8 cellular contexts compared by ENCODE assay signal in the genomic region with DNA sequence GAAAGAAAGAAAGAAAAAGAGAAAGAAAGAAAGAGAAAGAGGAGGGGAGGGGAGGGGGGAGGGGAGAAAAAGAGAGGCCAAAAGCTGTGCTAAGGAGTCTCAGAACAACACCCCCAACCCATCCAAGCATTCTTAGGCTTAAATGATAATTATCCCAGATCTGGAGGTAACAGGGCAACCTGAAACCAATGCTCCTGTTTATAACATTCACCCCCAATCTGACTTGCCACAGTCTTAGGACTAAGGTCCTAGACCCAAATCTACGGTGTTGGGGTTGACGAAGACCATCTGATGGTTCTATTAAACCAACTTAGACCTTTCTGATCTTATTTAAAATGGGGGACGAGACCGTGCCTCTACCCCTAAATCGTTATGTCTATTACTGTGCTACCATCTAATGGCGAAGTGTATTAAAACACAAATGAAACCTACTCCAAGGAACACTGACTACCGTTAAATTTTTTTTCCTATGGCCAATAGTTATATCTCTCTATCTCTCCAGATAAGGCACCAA.
DNase-seq lines count a peak whose midpoint lies in the region; ATAC-seq, FAIRE-seq and TF ChIP-seq lines count a peak whose summit lies in the region.

No MANE protein-coding gene starts in this region.

- H3K27ac Mint-ChIP-seq in activated T-cell treated with anti-CD3 and anti-CD28 coated beads, Interleukin-2, amount 50 U/mL, for 72 hours = no peak overlapping the region

- H3K36me3 ChIP-seq in bronchial epithelial cell (ENCODE audit: control insufficient read depth, insufficient read depth, low read length) (no peaks in the 10 kb centered on the region), liver (ENCODE audit: control insufficient read depth in 4 of 4, insufficient read depth in 3 of 4, low read depth in 1 of 4, low read length in 3 of 4) (no peaks in the 10 kb centered on the region), upper lobe of right lung (no peaks in the 10 kb centered on the region)

- WGBS in liver = 6% methylated on average over 7 of the region's 7 CpGs

- no peaks in the 10 kb centered on the region for H3K27me3 ChIP-seq in bronchial epithelial cell (ENCODE audit: control insufficient read depth, insufficient read depth, low read length)
- H3K27me3 ChIP-seq in liver (ENCODE audit: control insufficient read depth in 4 of 4, insufficient read depth in 4 of 4, low read length in 3 of 4) = peaks cover 0 to 4% (median 0%) of the 10 kb centered on the region in 4 donors
- no peaks in the 10 kb centered on the region for H3K27me3 ChIP-seq in upper lobe of right lung

- intact Hi-C loops in upper lobe of right lung (cut with DNase I) = no loop called here

- H3K9ac ChIP-seq in liver (ENCODE audit: low read depth in 1 of 2, low read length in 2 of 2) = peak overlapping the region; percentile 26 to 33

- DNase-seq in activated T-cell treated with anti-CD3 and anti-CD28 coated beads, Interleukin-2, amount 50 U/mL, for 72 hours = no peak
- DNase-seq in activated T-cell treated with anti-CD3 and anti-CD28 coated beads, Interleukin-2, amount 50 U/mL, for 1 hour = no peak
- DNase-seq in NCI-H345 treated with DMSO at 0.1 percent for 48 hours (lab: John Stamatoyannopoulos, UW; ENCODE audit: unreplicated experiment) = peak; percentile 9
- peak; percentile 48 for DNase-seq in bronchial epithelial cell (ENCODE audit: low read depth)
- no peak for DNase-seq in upper lobe of right lung

- H3K27ac ChIP-seq in liver (ENCODE audit: low read depth in 1 of 2, low read length in 2 of 2) (no peak overlapping the region), upper lobe of right lung (no peak overlapping the region)

- H3K4me3 Mint-ChIP-seq in activated T-cell treated with anti-CD3 and anti-CD28 coated beads, Interleukin-2, amount 50 U/mL, for 72 hours = peak overlapping the region in 1 of 2 donors; percentile 56

- H3K9me3 ChIP-seq in liver (ENCODE audit: control insufficient read depth in 4 of 4, low read length in 3 of 4) (no peaks in the 10 kb centered on the region), upper lobe of right lung (no peaks in the 10 kb centered on the region)

- H3K4me1 Mint-ChIP-seq in activated T-cell treated with anti-CD3 and anti-CD28 coated beads, Interleukin-2, amount 50 U/mL, for 72 hours (ENCODE audit: low read depth) = no peaks in the 10 kb centered on the region

- H3K4me3 ChIP-seq in bronchial epithelial cell (ENCODE audit: low read depth, low read length) = peak overlapping the region; percentile 28
- H3K4me3 ChIP-seq in liver (ENCODE audit: low read depth in 1 of 3, low read length in 3 of 3) = peak overlapping the region in 2 of 3 donors; percentile 14 to 71
- H3K4me3 ChIP-seq in upper lobe of right lung = peak overlapping the region; percentile 39

- TF ChIP-seq CTCF in bronchial epithelial cell (IDR thresholded peaks at IDR 0.05; ENCODE audit: insufficient read depth, low read length, severe bottlenecking) (peak; percentile 24), liver (IDR thresholded peaks at IDR 0.05; ENCODE audit: low read depth, low read length, missing input control) (peak; percentile 45), upper lobe of right lung (IDR thresholded peaks at IDR 0.05) (peak; percentile 46)

- no peak for FAIRE-seq in bronchial epithelial cell (lab: Jason Lieb, UNC)

- TF ChIP-seq RAD21 in liver (IDR thresholded peaks at IDR 0.05) = peak; percentile 91 to 92

- peaks cover 32% of the 10 kb centered on the region for H3K27me3 Mint-ChIP-seq in activated T-cell treated with anti-CD3 and anti-CD28 coated beads, Interleukin-2, amount 50 U/mL, for 72 hours (ENCODE audit: low read depth)

- peak; percentile 44 to 51 for ATAC-seq in activated T-cell treated with anti-CD3 and anti-CD28 coated beads, Interleukin-2, amount 50 U/mL, for 72 hours (replicated peaks in 1 of 2)
- peak; percentile 75 for ATAC-seq in upper lobe of right lung
- no peak for ATAC-seq in HG02571 (IDR thresholded peaks at IDR 0.05; ENCODE audit: unreplicated experiment)
- no peak for ATAC-seq in GM18909 (IDR thresholded peaks at IDR 0.05; ENCODE audit: poor library complexity, unreplicated experiment)

- no peaks in the 10 kb centered on the region for H3K36me3 Mint-ChIP-seq in activated T-cell treated with anti-CD3 and anti-CD28 coated beads, Interleukin-2, amount 50 U/mL, for 72 hours (ENCODE audit: insufficient read depth in 2 of 2)

- H3K9me3 Mint-ChIP-seq in activated T-cell treated with anti-CD3 and anti-CD28 coated beads, Interleukin-2, amount 50 U/mL, for 72 hours = no peaks in the 10 kb centered on the region

- H3K4me1 ChIP-seq in liver (ENCODE audit: control insufficient read depth in 4 of 4, insufficient read depth in 4 of 4, low read length in 3 of 4) = peaks cover 0 to 5% (median 2%) of the 10 kb centered on the region in 4 donors
- H3K4me1 ChIP-seq in upper lobe of right lung = no peaks in the 10 kb centered on the region

TF ChIP-seq in liver, 16 proteins besides CTCF, POLR2A, EP300 and RAD21:
- no peak for TF ChIP-seq SP1 (IDR thresholded peaks at IDR 0.05)
- peak; percentile 66 for TF ChIP-seq YY1 (IDR thresholded peaks at IDR 0.05)

Comparison
In these comparisons a context has a peak if more than half of its experiments do, and no peak if none do; other contexts are left out.
1. ATAC-seq: peak in activated T-cell treated with anti-CD3 and anti-CD28 coated beads, Interleukin-2, amount 50 U/mL, for 72 hours (2 of 2) and upper lobe of right lung (single experiment); none in HG02571 (single experiment) and GM18909 (single experiment).
2. DNase-seq: peak in NCI-H345 treated with DMSO at 0.1 percent for 48 hours (single experiment) and bronchial epithelial cell (single experiment); none in activated T-cell treated with anti-CD3 and anti-CD28 coated beads, Interleukin-2, amount 50 U/mL, for 72 hours (0 of 2), activated T-cell treated with anti-CD3 and anti-CD28 coated beads, Interleukin-2, amount 50 U/mL, for 1 hour (single experiment) and upper lobe of right lung (single experiment).
3. Peak in every context shown above with its lines, with median percentiles within 50 percentile points of each other: H3K4me3 ChIP-seq and CTCF ChIP-seq.